11 cellular contexts compared by ENCODE assay signal in the genomic region with DNA sequence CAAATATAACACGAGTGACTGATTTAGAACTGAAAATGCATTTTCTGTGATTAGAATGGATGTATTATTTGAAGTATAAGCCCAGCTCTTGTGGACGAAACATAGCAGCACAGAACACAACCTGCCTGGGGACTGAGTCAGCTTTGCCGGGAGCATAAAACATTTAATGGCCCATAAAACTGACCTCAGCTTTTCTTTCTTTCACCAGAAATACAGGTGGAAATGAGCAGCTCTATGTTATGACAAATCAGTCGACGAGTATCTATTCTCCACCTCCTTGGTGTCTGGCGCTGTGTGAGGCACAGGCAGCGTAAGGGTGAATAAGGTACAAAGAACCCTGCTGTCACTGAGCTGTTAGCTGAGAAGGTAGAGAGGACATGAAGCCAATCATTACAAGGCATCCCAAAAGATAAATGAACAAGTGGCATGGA.
DNase-seq lines count a peak whose midpoint lies in the region; ATAC-seq and TF ChIP-seq lines count a peak whose summit lies in the region.
"Had no signal": no experiment of that assay in that cellular context is flagged by ENCODE, and none has a peak within 500 bp of the region (broad histone marks: within the 10 kb centered on the region; RNA-seq: fewer than 3 reads in every experiment).

No MANE protein-coding gene starts in this region.

- H2AK5ac ChIP-seq in mesenchymal stem cell (ENCODE audit: low read length, severe bottlenecking), result no peak overlapping the region

- H3K4me3 ChIP-seq in LNCaP clone FGC (ENCODE audit: low read depth, low read length) (no peak overlapping the region), mesenchymal stem cell (ENCODE audit: insufficient read depth in 1 of 2, low read depth in 1 of 2, low read length in 2 of 2) (no peak overlapping the region), ovary (no peak overlapping the region)
- H3K4me3 ChIP-seq: BLaER1 treated with 17β-estradiol and CSF1 and Interleukin-3, amounts not matched to agents 10 nM and 100 nM; gastrocnemius medialis had no signal

- peaks cover 3% of the 10 kb centered on the region for H3K9me3 Mint-ChIP-seq in chondrocyte (ENCODE audit: low read depth)

- H3K9me3 ChIP-seq in mesenchymal stem cell (ENCODE audit: control insufficient read depth, low read length) (no peaks in the 10 kb centered on the region), ovary (no peaks in the 10 kb centered on the region)
- H3K9me3 ChIP-seq: gastrocnemius medialis had no signal

- no peaks in the 10 kb centered on the region for H3K27me3 Mint-ChIP-seq in chondrocyte (ENCODE audit: low read depth)

- no peak overlapping the region for H2AFZ ChIP-seq in mesenchymal stem cell (ENCODE audit: low read depth, low read length)

- ATAC-seq in HG03139 (IDR thresholded peaks at IDR 0.05; ENCODE audit: unreplicated experiment) (no peak), HG03469 (IDR thresholded peaks at IDR 0.05; ENCODE audit: unreplicated experiment) (no peak)
- ATAC-seq: gastrocnemius medialis had no signal

- H3K4me3 Mint-ChIP-seq in chondrocyte (ENCODE audit: unreplicated experiment), result no peak overlapping the region
- H3K4me3 Mint-ChIP-seq: mesothelial cell of epicardium had no signal

- H3K36me3 Mint-ChIP-seq in chondrocyte (ENCODE audit: low read depth), result no peaks in the 10 kb centered on the region
- H3K36me3 Mint-ChIP-seq: mesothelial cell of epicardium had no signal

- H3K4ac ChIP-seq in mesenchymal stem cell (ENCODE audit: low read depth in 1 of 2, low read length in 2 of 2), result no peak overlapping the region

- H3K27ac ChIP-seq in mesenchymal stem cell (ENCODE audit: low read length, poor library complexity, severe bottlenecking) (peak overlapping the region; percentile 43), ovary (no peak overlapping the region)
- H3K27ac ChIP-seq: BLaER1 treated with 17β-estradiol and CSF1 and Interleukin-3, amounts not matched to agents 10 nM and 100 nM; gastrocnemius medialis had no signal

- H3K4me1 ChIP-seq in mesenchymal stem cell (ENCODE audit: control insufficient read depth, insufficient read depth, low read depth, low read length), result peaks cover 5% of the 10 kb centered on the region
- H3K4me1 ChIP-seq in ovary (ENCODE audit: insufficient read depth), result no peaks in the 10 kb centered on the region
- H3K4me1 ChIP-seq: gastrocnemius medialis had no signal

- no peak overlapping the region for H2BK5ac ChIP-seq in mesenchymal stem cell (ENCODE audit: low read depth, low read length, poor library complexity, severe bottlenecking)

- peak overlapping the region; percentile 14 for H3K27ac Mint-ChIP-seq in chondrocyte (ENCODE audit: unreplicated experiment)
- H3K27ac Mint-ChIP-seq: mesothelial cell of epicardium had no signal

- peak overlapping the region in 1 of 2 experiments; percentile 55 for H3K14ac ChIP-seq in mesenchymal stem cell (ENCODE audit: low read length in 2 of 2)

- H3K23ac ChIP-seq in mesenchymal stem cell (ENCODE audit: low read length in 2 of 2), result no peak overlapping the region

- DNase-seq in AG08395 (ENCODE audit: low spot score) (peak; percentile 32), LNCaP clone FGC (ENCODE audit: low read depth) (peak; percentile 33), chondrocyte (ENCODE audit: low spot score) (no peak), mesenchymal stem cell (peak; percentile 33), ovary (no peak), HCEC 1CT (no peak)
- DNase-seq: gastrocnemius medialis had no signal

- H3K27me3 ChIP-seq in mesenchymal stem cell (ENCODE audit: control insufficient read depth in 1 of 2, insufficient read depth in 1 of 2, low read length in 2 of 2), result no peaks in the 10 kb centered on the region
- no peaks in the 10 kb centered on the region for H3K27me3 ChIP-seq in ovary
- H3K27me3 ChIP-seq: BLaER1 treated with 17β-estradiol and CSF1 and Interleukin-3, amounts not matched to agents 10 nM and 100 nM; gastrocnemius medialis had no signal

- peak overlapping the region; percentile 73 for H3K9ac ChIP-seq in mesenchymal stem cell (ENCODE audit: low read length)
- H3K9ac ChIP-seq: BLaER1 treated with 17β-estradiol and CSF1 and Interleukin-3, amounts not matched to agents 10 nM and 100 nM had no signal

- H3K36me3 ChIP-seq in mesenchymal stem cell (ENCODE audit: control insufficient read depth in 1 of 2, insufficient read depth in 2 of 2, low read depth in 1 of 2, low read length in 2 of 2) (no peaks in the 10 kb centered on the region), ovary (no peaks in the 10 kb centered on the region)
- H3K36me3 ChIP-seq: BLaER1 treated with 17β-estradiol and CSF1 and Interleukin-3, amounts not matched to agents 10 nM and 100 nM; gastrocnemius medialis had no signal

- intact Hi-C loops in ovary (cut with DNase I), result no loop called here

- no peak for TF ChIP-seq POLR2A in ovary (IDR thresholded peaks at IDR 0.05)

- H4K8ac ChIP-seq in mesenchymal stem cell (ENCODE audit: low read length), result no peak overlapping the region

- peak overlapping the region; percentile 8 for H3K4me2 ChIP-seq in mesenchymal stem cell (ENCODE audit: low read length, poor library complexity, severe bottlenecking)

- peak overlapping the region in 1 of 2 experiments; percentile 83 for H2BK12ac ChIP-seq in mesenchymal stem cell (ENCODE audit: low read length in 2 of 2)

- no peak for TF ChIP-seq CTCF in LNCaP clone FGC (IDR thresholded peaks at IDR 0.05; ENCODE audit: control insufficient read depth, extremely low read depth, insufficient read depth)
- no peak for TF ChIP-seq CTCF in chondrocyte (IDR thresholded peaks at IDR 0.05)
- TF ChIP-seq CTCF in ovary (IDR thresholded peaks at IDR 0.05), result no peak

- no peak overlapping the region for H4K91ac ChIP-seq in mesenchymal stem cell (ENCODE audit: low read length)

- 58% methylated on average over 7 of the region's 7 CpGs for WGBS in mesenchymal stem cell
- WGBS in ovary, 3 donors, result 67 to 75% (median 73%) methylated on average over 7 of the region's 7 CpGs

- TF ChIP-seq EP300 in ovary (IDR thresholded peaks at IDR 0.05), result no peak

- H3K18ac ChIP-seq in mesenchymal stem cell (ENCODE audit: low read depth in 1 of 2, low read length in 2 of 2), result peak overlapping the region in 1 of 2 experiments; percentile 37

- no peaks in the 10 kb centered on the region for H3K79me1 ChIP-seq in mesenchymal stem cell (replicated peaks; ENCODE audit: low read length, poor library complexity, severe bottlenecking)

- no peak overlapping the region for H2BK15ac ChIP-seq in mesenchymal stem cell (ENCODE audit: low read depth, poor library complexity, severe bottlenecking)

- H3K4me1 Mint-ChIP-seq in chondrocyte (ENCODE audit: low read depth), result peaks cover 53% of the 10 kb centered on the region

- H2BK120ac ChIP-seq in mesenchymal stem cell (ENCODE audit: low read depth, low read length), result no peak overlapping the region

Comparison
In these comparisons a context has a peak if more than half of its experiments do, and no peak if none do; other contexts are left out.
1. DNase-seq: peak in AG08395 (single experiment), LNCaP clone FGC (single experiment) and mesenchymal stem cell (single experiment); none in chondrocyte (single experiment), ovary (0 of 5) and HCEC 1CT (single experiment).